ENCODE assay signal across 14 cellular contexts in the genomic region with DNA sequence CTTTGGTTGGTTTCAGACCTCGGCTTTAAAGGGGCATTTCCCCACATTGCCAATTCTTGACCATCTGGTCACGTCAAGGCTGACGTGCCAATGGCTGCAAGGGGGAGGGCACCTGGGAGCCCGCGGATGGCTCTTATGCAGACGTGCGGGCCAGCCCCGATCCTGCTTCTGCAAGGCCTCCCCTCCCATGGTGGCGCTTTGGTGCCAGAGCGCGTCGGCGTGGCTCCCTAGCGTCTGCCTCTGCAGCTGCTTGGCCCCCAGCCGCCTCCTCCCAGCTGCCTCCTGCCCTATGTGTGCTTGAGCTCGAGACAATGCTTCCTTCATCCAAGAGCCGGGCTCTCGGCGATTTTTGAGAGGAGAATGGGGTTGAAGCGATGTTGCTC. TPM values are rescaled to one million over a fixed set of nuclear protein-coding genes. Genes with fewer than 3 reads are reported as not detected.
DNase-seq lines count a peak whose midpoint lies in the region; ATAC-seq, FAIRE-seq and TF ChIP-seq lines count a peak whose summit lies in the region.
"Had no signal": no experiment of that assay in that cellular context is flagged by ENCODE, and none has a peak within 500 bp of the region (broad histone marks: within the 10 kb centered on the region; RNA-seq: fewer than 3 reads in every experiment).

No MANE protein-coding gene starts in this region.

- no peak for FAIRE-seq in H54 (lab: Jason Lieb, UNC)
- FAIRE-seq: colon had no signal

- H3K9me3 ChIP-seq in left ventricle myocardium inferior (replicated peaks) (peaks cover 16% of the 10 kb centered on the region), sigmoid colon (peaks cover 0 to 6% (median 0%) of the 10 kb centered on the region in 4 donors)

- WGBS in sigmoid colon, 2 donors = 86 to 92% methylated on average over 20 of the region's 20 CpGs

- H3K27ac ChIP-seq in VCaP (peak overlapping the region; percentile 90; the same call in 1 of the 2 replicates), left ventricle myocardium inferior (replicated peaks) (peak overlapping the region; percentile 82), sigmoid colon (peak overlapping the region; percentile 30 to 74 (median 60))
- H3K27ac ChIP-seq: HL-60 had no signal

- intact Hi-C loops in left ventricle myocardium inferior (cut with micrococcal nuclease) (no loop called here), sigmoid colon (cut with DNase I) (no loop called here)

- DNase-seq in DMS 273 (lab: John Stamatoyannopoulos, UW; ENCODE audit: unreplicated experiment) (peak; percentile 96), left ventricle myocardium inferior (peak; percentile 57), sigmoid colon (no peak), NCI-H1417 (lab: John Stamatoyannopoulos, UW) (no peak), H54 (ENCODE audit: insufficient read length, low spot score) (no peak), Kasumi-1 (lab: John Stamatoyannopoulos, UW) (no peak)
- DNase-seq: activated CD8-positive, alpha-beta memory T cell treated with anti-CD3 and anti-CD28 coated beads, Interleukin-2, amount 10 ng/mL, durations not matched to agents 7 days and 5 days; EL; NCI-H2029 had no signal

- no peak overlapping the region for H3K4me3 ChIP-seq in left ventricle myocardium inferior
- no peak overlapping the region for H3K4me3 ChIP-seq in sigmoid colon

- H3K36me3 ChIP-seq in left ventricle myocardium inferior (no peaks in the 10 kb centered on the region), sigmoid colon (peaks cover 0 to 10% (median 0%) of the 10 kb centered on the region in 4 donors)

- peaks cover 86% of the 10 kb centered on the region for H3K4me1 ChIP-seq in left ventricle myocardium inferior
- peaks cover 0 to 87% (median 85%) of the 10 kb centered on the region in 4 donors for H3K4me1 ChIP-seq in sigmoid colon
- H3K4me1 ChIP-seq: parathyroid adenoma had no signal

- no peak for TF ChIP-seq EP300 in sigmoid colon (IDR thresholded peaks at IDR 0.05)

- TF ChIP-seq CTCF in VCaP (conservative IDR thresholded peaks at IDR 0.05) (no peak), left ventricle myocardium inferior (IDR thresholded peaks at IDR 0.05; ENCODE audit: borderline replicate concordance) (no peak), sigmoid colon (IDR thresholded peaks at IDR 0.05) (no peak)

- H3K27me3 ChIP-seq in left ventricle myocardium inferior (ENCODE audit: low read depth) (no peaks in the 10 kb centered on the region), sigmoid colon (no peaks in the 10 kb centered on the region)

- TF ChIP-seq POLR2A in sigmoid colon (IDR thresholded peaks at IDR 0.05) = no peak
- no peak for TF ChIP-seq POLR2A in H54 (IDR thresholded peaks at IDR 0.05; ENCODE audit: low read depth, low read length)

- no peak for ATAC-seq in HG02970 (IDR thresholded peaks at IDR 0.05; ENCODE audit: low FRiP score, unreplicated experiment)
- ATAC-seq: activated CD8-positive, alpha-beta memory T cell treated with anti-CD3 and anti-CD28 coated beads, Interleukin-2, amount 10 ng/mL, durations not matched to agents 7 days and 5 days had no signal

RNA-seq across cellular contexts. Expression of a gene that starts 29.1 kb away (rescaled TPM):
- 37.9 TPM for total RNA-seq in left ventricle myocardium inferior
- 10 to 100 TPM; 18.9 to 50.4 (median 26.9) TPM for total RNA-seq in sigmoid colon
- polyA plus RNA-seq in sigmoid colon = 10 to 100 TPM in 1 of 3 donors, 1 to 10 TPM in 2; 5.8 to 20.0 (median 6.6) TPM

Comparison
In these comparisons a context has a peak if more than half of its experiments do, and no peak if none do; other contexts are left out.
1. DNase-seq: peak in DMS 273 (single experiment) and left ventricle myocardium inferior (single experiment); none in sigmoid colon (single experiment), NCI-H1417 (0 of 3), H54 (single experiment) and Kasumi-1 (0 of 2).
2. Peak in every context shown above with its lines, with median percentiles within 50 percentile points of each other: H3K27ac ChIP-seq.